Comparison of ENCODE assay signal across 1 cellular context in genomic region chr10:2619472-2619871, GRCh38.
TF ChIP-seq lines count a peak whose summit lies in the region.

No MANE protein-coding gene starts in this region.

TF ChIP-seq in H1, 55 proteins besides CTCF, POLR2A, EP300 and RAD21 (continued from another document):
- TF ChIP-seq, protein P1, sequence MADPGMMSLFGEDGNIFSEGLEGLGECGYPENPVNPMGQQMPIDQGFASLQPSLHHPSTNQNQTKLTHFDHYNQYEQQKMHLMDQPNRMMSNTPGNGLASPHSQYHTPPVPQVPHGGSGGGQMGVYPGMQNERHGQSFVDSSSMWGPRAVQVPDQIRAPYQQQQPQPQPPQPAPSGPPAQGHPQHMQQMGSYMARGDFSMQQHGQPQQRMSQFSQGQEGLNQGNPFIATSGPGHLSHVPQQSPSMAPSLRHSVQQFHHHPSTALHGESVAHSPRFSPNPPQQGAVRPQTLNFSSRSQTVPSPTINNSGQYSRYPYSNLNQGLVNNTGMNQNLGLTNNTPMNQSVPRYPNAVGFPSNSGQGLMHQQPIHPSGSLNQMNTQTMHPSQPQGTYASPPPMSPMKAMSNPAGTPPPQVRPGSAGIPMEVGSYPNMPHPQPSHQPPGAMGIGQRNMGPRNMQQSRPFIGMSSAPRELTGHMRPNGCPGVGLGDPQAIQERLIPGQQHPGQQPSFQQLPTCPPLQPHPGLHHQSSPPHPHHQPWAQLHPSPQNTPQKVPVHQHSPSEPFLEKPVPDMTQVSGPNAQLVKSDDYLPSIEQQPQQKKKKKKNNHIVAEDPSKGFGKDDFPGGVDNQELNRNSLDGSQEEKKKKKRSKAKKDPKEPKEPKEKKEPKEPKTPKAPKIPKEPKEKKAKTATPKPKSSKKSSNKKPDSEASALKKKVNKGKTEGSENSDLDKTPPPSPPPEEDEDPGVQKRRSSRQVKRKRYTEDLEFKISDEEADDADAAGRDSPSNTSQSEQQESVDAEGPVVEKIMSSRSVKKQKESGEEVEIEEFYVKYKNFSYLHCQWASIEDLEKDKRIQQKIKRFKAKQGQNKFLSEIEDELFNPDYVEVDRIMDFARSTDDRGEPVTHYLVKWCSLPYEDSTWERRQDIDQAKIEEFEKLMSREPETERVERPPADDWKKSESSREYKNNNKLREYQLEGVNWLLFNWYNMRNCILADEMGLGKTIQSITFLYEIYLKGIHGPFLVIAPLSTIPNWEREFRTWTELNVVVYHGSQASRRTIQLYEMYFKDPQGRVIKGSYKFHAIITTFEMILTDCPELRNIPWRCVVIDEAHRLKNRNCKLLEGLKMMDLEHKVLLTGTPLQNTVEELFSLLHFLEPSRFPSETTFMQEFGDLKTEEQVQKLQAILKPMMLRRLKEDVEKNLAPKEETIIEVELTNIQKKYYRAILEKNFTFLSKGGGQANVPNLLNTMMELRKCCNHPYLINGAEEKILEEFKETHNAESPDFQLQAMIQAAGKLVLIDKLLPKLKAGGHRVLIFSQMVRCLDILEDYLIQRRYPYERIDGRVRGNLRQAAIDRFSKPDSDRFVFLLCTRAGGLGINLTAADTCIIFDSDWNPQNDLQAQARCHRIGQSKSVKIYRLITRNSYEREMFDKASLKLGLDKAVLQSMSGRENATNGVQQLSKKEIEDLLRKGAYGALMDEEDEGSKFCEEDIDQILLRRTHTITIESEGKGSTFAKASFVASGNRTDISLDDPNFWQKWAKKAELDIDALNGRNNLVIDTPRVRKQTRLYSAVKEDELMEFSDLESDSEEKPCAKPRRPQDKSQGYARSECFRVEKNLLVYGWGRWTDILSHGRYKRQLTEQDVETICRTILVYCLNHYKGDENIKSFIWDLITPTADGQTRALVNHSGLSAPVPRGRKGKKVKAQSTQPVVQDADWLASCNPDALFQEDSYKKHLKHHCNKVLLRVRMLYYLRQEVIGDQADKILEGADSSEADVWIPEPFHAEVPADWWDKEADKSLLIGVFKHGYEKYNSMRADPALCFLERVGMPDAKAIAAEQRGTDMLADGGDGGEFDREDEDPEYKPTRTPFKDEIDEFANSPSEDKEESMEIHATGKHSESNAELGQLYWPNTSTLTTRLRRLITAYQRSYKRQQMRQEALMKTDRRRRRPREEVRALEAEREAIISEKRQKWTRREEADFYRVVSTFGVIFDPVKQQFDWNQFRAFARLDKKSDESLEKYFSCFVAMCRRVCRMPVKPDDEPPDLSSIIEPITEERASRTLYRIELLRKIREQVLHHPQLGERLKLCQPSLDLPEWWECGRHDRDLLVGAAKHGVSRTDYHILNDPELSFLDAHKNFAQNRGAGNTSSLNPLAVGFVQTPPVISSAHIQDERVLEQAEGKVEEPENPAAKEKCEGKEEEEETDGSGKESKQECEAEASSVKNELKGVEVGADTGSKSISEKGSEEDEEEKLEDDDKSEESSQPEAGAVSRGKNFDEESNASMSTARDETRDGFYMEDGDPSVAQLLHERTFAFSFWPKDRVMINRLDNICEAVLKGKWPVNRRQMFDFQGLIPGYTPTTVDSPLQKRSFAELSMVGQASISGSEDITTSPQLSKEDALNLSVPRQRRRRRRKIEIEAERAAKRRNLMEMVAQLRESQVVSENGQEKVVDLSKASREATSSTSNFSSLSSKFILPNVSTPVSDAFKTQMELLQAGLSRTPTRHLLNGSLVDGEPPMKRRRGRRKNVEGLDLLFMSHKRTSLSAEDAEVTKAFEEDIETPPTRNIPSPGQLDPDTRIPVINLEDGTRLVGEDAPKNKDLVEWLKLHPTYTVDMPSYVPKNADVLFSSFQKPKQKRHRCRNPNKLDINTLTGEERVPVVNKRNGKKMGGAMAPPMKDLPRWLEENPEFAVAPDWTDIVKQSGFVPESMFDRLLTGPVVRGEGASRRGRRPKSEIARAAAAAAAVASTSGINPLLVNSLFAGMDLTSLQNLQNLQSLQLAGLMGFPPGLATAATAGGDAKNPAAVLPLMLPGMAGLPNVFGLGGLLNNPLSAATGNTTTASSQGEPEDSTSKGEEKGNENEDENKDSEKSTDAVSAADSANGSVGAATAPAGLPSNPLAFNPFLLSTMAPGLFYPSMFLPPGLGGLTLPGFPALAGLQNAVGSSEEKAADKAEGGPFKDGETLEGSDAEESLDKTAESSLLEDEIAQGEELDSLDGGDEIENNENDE (IDR thresholded peaks at IDR 0.05; ENCODE audit: insufficient replicate concordance, low read length), result no peak
- TF ChIP-seq KDM1A (IDR thresholded peaks at IDR 0.05; ENCODE audit: borderline replicate concordance, low read length), result no peak
